In genomic region chr15:41966920-41967465, GRCh38 we compare ENCODE assay signal across 11 cellular contexts. TPM values are rescaled to one million over a fixed set of nuclear protein-coding genes. Genes with fewer than 3 reads are reported as not detected.
A peak's percentile ranks its signal among the peaks of the same experiment; 100 is the strongest.
DNase-seq lines count a peak whose midpoint lies in the region; ATAC-seq and TF ChIP-seq lines count a peak whose summit lies in the region.
"Had no signal": no experiment of that assay in that cellular context is flagged by ENCODE, and none has a peak within 500 bp of the region (broad histone marks: within the 10 kb centered on the region; RNA-seq: fewer than 3 reads in every experiment).

No MANE protein-coding gene starts in this region.

- H3K9me3 Mint-ChIP-seq in CD8-positive, alpha-beta T cell: no peaks in the 10 kb centered on the region
- no peaks in the 10 kb centered on the region for H3K9me3 Mint-ChIP-seq in central memory CD8-positive, alpha-beta T cell
- peaks cover 4% of the 10 kb centered on the region for H3K9me3 Mint-ChIP-seq in osteocyte (ENCODE audit: unreplicated experiment)
- H3K9me3 Mint-ChIP-seq in activated CD8-positive, alpha-beta T cell treated with anti-CD3 and anti-CD28 coated beads, Interleukin-2, amount 10 ng/mL, durations not matched to agents 7 days and 5 days (ENCODE audit: insufficient read depth): no peaks in the 10 kb centered on the region

- H3K4me1 ChIP-seq in A673 (ENCODE audit: insufficient read depth, low read length, poor library complexity, severe bottlenecking): peaks cover 50% of the 10 kb centered on the region
- H3K4me1 ChIP-seq in CD8-positive, alpha-beta T cell (ENCODE audit: insufficient read depth, low read length): peaks cover 21% of the 10 kb centered on the region

- POLR2A ChIA-PET in A673 (lab: Charles Lee; ENCODE audit: low non-redundant PET): no interaction called here
- POLR2A ChIA-PET in CD8-positive, alpha-beta T cell (lab: Charles Lee): interaction anchor here (0.5 to 0.6 kb wide), 2 partner anchors 19 to 615 kb away, joined by 3 to 5 read pairs; no protein-coding TSS in a partner anchor
- POLR2A ChIA-PET in activated CD8-positive, alpha-beta T cell treated with anti-CD3 and anti-CD28 coated beads, Interleukin-2, amount 10 ng/mL, durations not matched to agents 7 days and 5 days (lab: Charles Lee): interaction anchor here (0.7 to 1.6 kb wide), 2 partner anchors 15 to 26 kb away, joined by 3 read pairs; no protein-coding TSS in a partner anchor

- peaks cover 46% of the 10 kb centered on the region for H3K4me1 Mint-ChIP-seq in CD8-positive, alpha-beta T cell (ENCODE audit: low read depth)
- peaks cover 46% of the 10 kb centered on the region for H3K4me1 Mint-ChIP-seq in central memory CD8-positive, alpha-beta T cell
- H3K4me1 Mint-ChIP-seq in osteocyte (ENCODE audit: unreplicated experiment): peaks cover 65% of the 10 kb centered on the region
- H3K4me1 Mint-ChIP-seq in activated CD8-positive, alpha-beta T cell treated with anti-CD3 and anti-CD28 coated beads, Interleukin-2, amount 10 ng/mL, durations not matched to agents 7 days and 5 days (ENCODE audit: low read depth): peaks cover 46% of the 10 kb centered on the region

- CTCF ChIA-PET in A673 (lab: Charles Lee): no interaction called here
- CTCF ChIA-PET in CD8-positive, alpha-beta T cell (lab: Charles Lee): interaction anchor here (0.7 to 1.7 kb wide), 2 partner anchors 29 to 88 kb away, joined by 3 to 8 read pairs; no protein-coding TSS in a partner anchor
- CTCF ChIA-PET in activated CD8-positive, alpha-beta T cell treated with anti-CD3 and anti-CD28 coated beads, Interleukin-2, amount 10 ng/mL, durations not matched to agents 7 days and 5 days (lab: Charles Lee): interaction anchor here (1.0 to 1.4 kb wide), 4 partner anchors 14 to 192 kb away, joined by 3 to 8 read pairs (median 4); partner anchors contain the start of gene MAPKBP1

- peak overlapping the region; percentile 79 for H3K27ac ChIP-seq in A673 (ENCODE audit: low read depth, low read length, poor library complexity, severe bottlenecking)
- no peak overlapping the region for H3K27ac ChIP-seq in CD8-positive, alpha-beta T cell (ENCODE audit: low read depth, low read length)

- no peaks in the 10 kb centered on the region for H3K27me3 Mint-ChIP-seq in CD8-positive, alpha-beta T cell (ENCODE audit: low read depth)
- no peaks in the 10 kb centered on the region for H3K27me3 Mint-ChIP-seq in central memory CD8-positive, alpha-beta T cell
- no peaks in the 10 kb centered on the region for H3K27me3 Mint-ChIP-seq in osteocyte (ENCODE audit: unreplicated experiment)
- peaks cover 6% of the 10 kb centered on the region for H3K27me3 Mint-ChIP-seq in activated CD8-positive, alpha-beta T cell treated with anti-CD3 and anti-CD28 coated beads, Interleukin-2, amount 10 ng/mL, durations not matched to agents 7 days and 5 days (ENCODE audit: low read depth)

- no peak for TF ChIP-seq CTCF in A673 (conservative IDR thresholded peaks at IDR 0.05; ENCODE audit: low read depth, low read length)
- TF ChIP-seq CTCF in CD8-positive, alpha-beta T cell (IDR thresholded peaks at IDR 0.05): no peak
- TF ChIP-seq CTCF in osteocyte (IDR thresholded peaks at IDR 0.05): no peak

- DNase-seq in A673 (ENCODE audit: low spot score) (no peak), osteocyte (ENCODE audit: extremely low spot score, unreplicated experiment) (no peak), GOT3 (lab: John Stamatoyannopoulos, UW) (no peak), activated gamma-delta T cell (lab: John Stamatoyannopoulos, UW) (no peak)
- DNase-seq in CD8-positive, alpha-beta T cell: peak in 1 of 7 experiments; percentile 36
- no peak for DNase-seq in central memory CD8-positive, alpha-beta T cell (ENCODE audit: low spot score in 2 of 2)
- DNase-seq in activated CD8-positive, alpha-beta T cell treated with anti-CD3 and anti-CD28 coated beads, Interleukin-2, amount 10 ng/mL, durations not matched to agents 7 days and 5 days: no peak
- no peak for DNase-seq in central memory CD4-positive, alpha-beta T cell
- DNase-seq: NCI-H446 had no signal

- H3K9me3 ChIP-seq in A673 (ENCODE audit: low read depth, low read length, poor library complexity, severe bottlenecking): no peaks in the 10 kb centered on the region
- H3K9me3 ChIP-seq in CD8-positive, alpha-beta T cell (ENCODE audit: low read length): no peaks in the 10 kb centered on the region
- H3K9me3 ChIP-seq: adrenal gland had no signal

- no TSS peak for BruUV-seq in A673 (replicated peaks; lab: Mats Ljungman, UMichigan)

- H3K27ac Mint-ChIP-seq in CD8-positive, alpha-beta T cell: peak overlapping the region; percentile 25
- peak overlapping the region; percentile 36 for H3K27ac Mint-ChIP-seq in central memory CD8-positive, alpha-beta T cell (ENCODE audit: low read depth)
- peak overlapping the region; percentile 61 for H3K27ac Mint-ChIP-seq in osteocyte (ENCODE audit: unreplicated experiment)
- no peak overlapping the region for H3K27ac Mint-ChIP-seq in activated CD8-positive, alpha-beta T cell treated with anti-CD3 and anti-CD28 coated beads, Interleukin-2, amount 10 ng/mL, durations not matched to agents 7 days and 5 days

- H3K4me3 Mint-ChIP-seq in CD8-positive, alpha-beta T cell: no peak overlapping the region
- H3K4me3 Mint-ChIP-seq in central memory CD8-positive, alpha-beta T cell: no peak overlapping the region
- no peak overlapping the region for H3K4me3 Mint-ChIP-seq in osteocyte (ENCODE audit: unreplicated experiment)
- no peak overlapping the region for H3K4me3 Mint-ChIP-seq in activated CD8-positive, alpha-beta T cell treated with anti-CD3 and anti-CD28 coated beads, Interleukin-2, amount 10 ng/mL, durations not matched to agents 7 days and 5 days
- H3K4me3 Mint-ChIP-seq: WTC11 had no signal

- ATAC-seq in CD8-positive, alpha-beta T cell: no peak
- ATAC-seq in central memory CD8-positive, alpha-beta T cell (replicated peaks; ENCODE audit: extremely low read depth, poor library complexity, severe bottlenecking): no peak
- no peak for ATAC-seq in activated CD8-positive, alpha-beta T cell treated with anti-CD3 and anti-CD28 coated beads, Interleukin-2, amount 10 ng/mL, durations not matched to agents 7 days and 5 days
- ATAC-seq: WTC11 had no signal

- peaks cover 5% of the 10 kb centered on the region for H3K36me3 Mint-ChIP-seq in CD8-positive, alpha-beta T cell
- H3K36me3 Mint-ChIP-seq in central memory CD8-positive, alpha-beta T cell (ENCODE audit: insufficient read depth): peaks cover 22% of the 10 kb centered on the region
- H3K36me3 Mint-ChIP-seq in osteocyte (ENCODE audit: unreplicated experiment): peaks cover 3% of the 10 kb centered on the region
- peaks cover 8% of the 10 kb centered on the region for H3K36me3 Mint-ChIP-seq in activated CD8-positive, alpha-beta T cell treated with anti-CD3 and anti-CD28 coated beads, Interleukin-2, amount 10 ng/mL, durations not matched to agents 7 days and 5 days (ENCODE audit: low read depth)

- intact Hi-C loops in A673 (cut with micrococcal nuclease; ENCODE audit: unreplicated experiment): no loop called here
- intact Hi-C loops in CD8-positive, alpha-beta T cell (cut with DNase I, micrococcal nuclease): no loop called here

- H3K36me3 ChIP-seq in A673 (ENCODE audit: insufficient read depth, low read length, poor library complexity, severe bottlenecking): no peaks in the 10 kb centered on the region
- H3K36me3 ChIP-seq in CD8-positive, alpha-beta T cell (ENCODE audit: insufficient read depth, low read length): no peaks in the 10 kb centered on the region
- H3K36me3 ChIP-seq: adrenal gland had no signal

- no peaks in the 10 kb centered on the region for H3K27me3 ChIP-seq in A673 (replicated peaks; ENCODE audit: insufficient read depth, low read depth, low read length, poor library complexity)
- H3K27me3 ChIP-seq in CD8-positive, alpha-beta T cell (ENCODE audit: insufficient read depth, low read length): no peaks in the 10 kb centered on the region
- H3K27me3 ChIP-seq: adrenal gland had no signal

- no peak overlapping the region for H3K4me3 ChIP-seq in A673 (ENCODE audit: low read depth, low read length, poor library complexity, severe bottlenecking)
- no peak overlapping the region for H3K4me3 ChIP-seq in CD8-positive, alpha-beta T cell (ENCODE audit: low read depth, low read length)
- H3K4me3 ChIP-seq: adrenal gland had no signal

RNA-seq across cellular contexts. Expression of gene EHD4, which starts 5.4 kb away (rescaled TPM):
- total RNA-seq in A673 (2021) (27.3 and 29.4 TPM in 2 replicates), osteocyte (20.9 and 21.7 TPM in 2 replicates)
- 10 to 100 TPM; 36.4 to 40.5 TPM for total RNA-seq in CD8-positive, alpha-beta T cell
- total RNA-seq in activated CD8-positive, alpha-beta T cell treated with anti-CD3 and anti-CD28 coated beads, Interleukin-2, amount 10 ng/mL, durations not matched to agents 7 days and 5 days: 1 to 10 TPM; 6.9 to 8.0 TPM

RNA-seq across cellular contexts. Expression of gene PLA2G4E, which starts 53.8 kb away (rescaled TPM):
- not detected in 2 replicates for total RNA-seq in A673 (2021)
- not detected for total RNA-seq in CD8-positive, alpha-beta T cell
- not detected in 2 replicates for total RNA-seq in osteocyte
- not detected for total RNA-seq in activated CD8-positive, alpha-beta T cell treated with anti-CD3 and anti-CD28 coated beads, Interleukin-2, amount 10 ng/mL, durations not matched to agents 7 days and 5 days
- total RNA-seq: WTC11 had no signal
